Comparison of ENCODE assay signal across 9 cellular contexts in the genomic region with DNA sequence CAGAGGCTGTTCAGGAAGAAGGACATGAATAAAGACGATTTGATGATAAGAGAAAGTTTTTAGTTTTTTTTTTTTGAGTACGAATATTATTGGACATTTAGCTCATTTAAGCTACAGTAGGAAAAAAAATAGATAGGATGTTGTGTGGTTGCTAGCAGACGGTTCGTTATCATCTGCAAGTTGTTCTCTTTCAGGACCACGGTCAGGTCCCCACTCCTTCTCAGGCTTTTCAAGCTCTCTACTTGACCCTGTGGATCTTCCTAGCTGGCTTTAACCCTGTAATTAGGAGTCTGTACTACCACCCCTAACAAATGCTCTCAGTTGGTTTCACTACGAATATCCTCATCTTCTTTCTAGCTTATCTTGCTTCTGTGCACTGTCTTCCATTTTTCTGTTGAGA. TPM values are rescaled to one million over a fixed set of nuclear protein-coding genes. Genes with fewer than 3 reads are reported as not detected.
DNase-seq lines count a peak whose midpoint lies in the region; ATAC-seq and TF ChIP-seq lines count a peak whose summit lies in the region.
"Had no signal": no experiment of that assay in that cellular context is flagged by ENCODE, and none has a peak within 500 bp of the region (broad histone marks: within the 10 kb centered on the region; RNA-seq: fewer than 3 reads in every experiment).

No MANE protein-coding gene starts in this region.

- TF ChIP-seq CTCF in Calu3 (IDR thresholded peaks at IDR 0.05; ENCODE audit: unreplicated experiment): no peak
- TF ChIP-seq CTCF in liver (IDR thresholded peaks at IDR 0.05; ENCODE audit: low read depth, low read length, missing input control): no peak

- WGBS in liver: 3% methylated on average over 6 of the region's 6 CpGs

- H3K27ac Mint-ChIP-seq in Calu3 (ENCODE audit: unreplicated experiment): no peak overlapping the region
- H3K27ac Mint-ChIP-seq: T-helper 2 cell treated with Interferon-gamma antibody and Interleukin-4, amounts not matched to agents 5 μg/mL and 100 μg/mL, for 36 hours had no signal

- no peak for TF ChIP-seq RAD21 in liver (IDR thresholded peaks at IDR 0.05)

- H3K4me3 Mint-ChIP-seq in Calu3 (ENCODE audit: low read depth, unreplicated experiment): peak overlapping the region; percentile 89

- H3K36me3 ChIP-seq in adipocyte (ENCODE audit: control insufficient read depth, insufficient read depth, low read length, severe bottlenecking) (no peaks in the 10 kb centered on the region), liver (ENCODE audit: control insufficient read depth in 4 of 4, insufficient read depth in 3 of 4, low read depth in 1 of 4, low read length in 3 of 4) (no peaks in the 10 kb centered on the region)

- no peak overlapping the region for H3K27ac ChIP-seq in liver (ENCODE audit: low read depth in 1 of 2, low read length in 2 of 2)

- H3K4me3 ChIP-seq in adipocyte (ENCODE audit: low read length) (no peak overlapping the region), liver (ENCODE audit: low read depth in 1 of 3, low read length in 3 of 3) (no peak overlapping the region)

- H3K9me3 Mint-ChIP-seq in Calu3 (ENCODE audit: low read depth, unreplicated experiment): no peaks in the 10 kb centered on the region

- CTCF ChIA-PET in Calu3 (lab: Charles Lee): interaction anchor here (0.7 kb wide), 1 partner anchor 717 kb away, joined by 5 read pairs; no protein-coding TSS in a partner anchor

- no TSS peak for BruUV-seq in Calu3 (replicated peaks; lab: Mats Ljungman, UMichigan)

- peaks cover 13% of the 10 kb centered on the region for H3K27me3 Mint-ChIP-seq in Calu3 (ENCODE audit: unreplicated experiment)

- H3K27me3 ChIP-seq in adipocyte (replicated peaks; ENCODE audit: control insufficient read depth, insufficient read depth, low read length): peaks cover 16% of the 10 kb centered on the region
- H3K27me3 ChIP-seq in liver (ENCODE audit: control insufficient read depth in 4 of 4, insufficient read depth in 4 of 4, low read length in 3 of 4): peaks cover 0 to 4% (median 0%) of the 10 kb centered on the region in 4 donors

- peaks cover 3% of the 10 kb centered on the region for H3K9me3 ChIP-seq in adipocyte (ENCODE audit: control insufficient read depth, low read length)
- peaks cover 0 to 5% (median 2%) of the 10 kb centered on the region in 4 donors for H3K9me3 ChIP-seq in liver (ENCODE audit: control insufficient read depth in 4 of 4, low read length in 3 of 4)

- no peak for ATAC-seq in HG02623 (IDR thresholded peaks at IDR 0.05; ENCODE audit: unreplicated experiment)

- peak; percentile 29 for DNase-seq in Calu3
- DNase-seq in KBM-7: peak; percentile 52
- peak; percentile 28 for DNase-seq in adipocyte (ENCODE audit: low read depth)
- no peak for DNase-seq in NCI-H446 (lab: John Stamatoyannopoulos, UW)
- DNase-seq in effector CD8-positive, alpha-beta T cell (lab: John Stamatoyannopoulos, UW): no peak
- DNase-seq in central memory CD4-positive, alpha-beta T cell: no peak

- H3K4me1 Mint-ChIP-seq in Calu3 (ENCODE audit: low read depth, unreplicated experiment): peaks cover 12% of the 10 kb centered on the region

- intact Hi-C loops in Calu3 (cut with micrococcal nuclease; ENCODE audit: unreplicated experiment): loop anchor here (5.0 to 10.0 kb wide), 2 partner anchors 82 to 735 kb away; no protein-coding TSS in a partner anchor

- peaks cover 9% of the 10 kb centered on the region for H3K4me1 ChIP-seq in adipocyte (ENCODE audit: control insufficient read depth, insufficient read depth, low read length)
- peaks cover 8 to 19% (median 13%) of the 10 kb centered on the region in 4 donors for H3K4me1 ChIP-seq in liver (ENCODE audit: control insufficient read depth in 4 of 4, insufficient read depth in 4 of 4, low read length in 3 of 4)

- peaks cover 30% of the 10 kb centered on the region for H3K36me3 Mint-ChIP-seq in Calu3 (ENCODE audit: insufficient read depth, unreplicated experiment)

- H3K9ac ChIP-seq in adipocyte (ENCODE audit: low read length) (no peak overlapping the region), liver (ENCODE audit: low read depth in 1 of 2, low read length in 2 of 2) (no peak overlapping the region)

- in situ Hi-C loops in KBM-7 (cut with MboI; ENCODE audit: low pct_unique_long_range_greater_than_20kb, low sequenced_read_pairs): no loop called here

TF ChIP-seq in liver, 16 proteins besides CTCF, POLR2A, EP300 and RAD21:
- TF ChIP-seq, protein P1, sequence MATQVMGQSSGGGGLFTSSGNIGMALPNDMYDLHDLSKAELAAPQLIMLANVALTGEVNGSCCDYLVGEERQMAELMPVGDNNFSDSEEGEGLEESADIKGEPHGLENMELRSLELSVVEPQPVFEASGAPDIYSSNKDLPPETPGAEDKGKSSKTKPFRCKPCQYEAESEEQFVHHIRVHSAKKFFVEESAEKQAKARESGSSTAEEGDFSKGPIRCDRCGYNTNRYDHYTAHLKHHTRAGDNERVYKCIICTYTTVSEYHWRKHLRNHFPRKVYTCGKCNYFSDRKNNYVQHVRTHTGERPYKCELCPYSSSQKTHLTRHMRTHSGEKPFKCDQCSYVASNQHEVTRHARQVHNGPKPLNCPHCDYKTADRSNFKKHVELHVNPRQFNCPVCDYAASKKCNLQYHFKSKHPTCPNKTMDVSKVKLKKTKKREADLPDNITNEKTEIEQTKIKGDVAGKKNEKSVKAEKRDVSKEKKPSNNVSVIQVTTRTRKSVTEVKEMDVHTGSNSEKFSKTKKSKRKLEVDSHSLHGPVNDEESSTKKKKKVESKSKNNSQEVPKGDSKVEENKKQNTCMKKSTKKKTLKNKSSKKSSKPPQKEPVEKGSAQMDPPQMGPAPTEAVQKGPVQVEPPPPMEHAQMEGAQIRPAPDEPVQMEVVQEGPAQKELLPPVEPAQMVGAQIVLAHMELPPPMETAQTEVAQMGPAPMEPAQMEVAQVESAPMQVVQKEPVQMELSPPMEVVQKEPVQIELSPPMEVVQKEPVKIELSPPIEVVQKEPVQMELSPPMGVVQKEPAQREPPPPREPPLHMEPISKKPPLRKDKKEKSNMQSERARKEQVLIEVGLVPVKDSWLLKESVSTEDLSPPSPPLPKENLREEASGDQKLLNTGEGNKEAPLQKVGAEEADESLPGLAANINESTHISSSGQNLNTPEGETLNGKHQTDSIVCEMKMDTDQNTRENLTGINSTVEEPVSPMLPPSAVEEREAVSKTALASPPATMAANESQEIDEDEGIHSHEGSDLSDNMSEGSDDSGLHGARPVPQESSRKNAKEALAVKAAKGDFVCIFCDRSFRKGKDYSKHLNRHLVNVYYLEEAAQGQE (IDR thresholded peaks at IDR 0.05): peak; percentile 92
- TF ChIP-seq FOXA1 (IDR thresholded peaks at IDR 0.05): no peak

RNA-seq across cellular contexts. Expression of a gene that starts 1.1 kb away (rescaled TPM):
- total RNA-seq in Calu3 (2022) (1.2 and 1.3 TPM in 2 replicates), liver (under 1 TPM; 0.05 to 0.08 TPM)
- under 1 TPM in 1 of 2 donors, not detected in 1; 0.02 TPM for polyA plus RNA-seq in liver

Comparison
In these comparisons a context has a peak if more than half of its experiments do, and no peak if none do; other contexts are left out.
1. DNase-seq: peak in Calu3 (single experiment), KBM-7 (single experiment) and adipocyte (single experiment); none in NCI-H446 (0 of 2), effector CD8-positive, alpha-beta T cell (single experiment) and central memory CD4-positive, alpha-beta T cell (single experiment).